8 cellular contexts compared by ENCODE assay signal in the genomic region with DNA sequence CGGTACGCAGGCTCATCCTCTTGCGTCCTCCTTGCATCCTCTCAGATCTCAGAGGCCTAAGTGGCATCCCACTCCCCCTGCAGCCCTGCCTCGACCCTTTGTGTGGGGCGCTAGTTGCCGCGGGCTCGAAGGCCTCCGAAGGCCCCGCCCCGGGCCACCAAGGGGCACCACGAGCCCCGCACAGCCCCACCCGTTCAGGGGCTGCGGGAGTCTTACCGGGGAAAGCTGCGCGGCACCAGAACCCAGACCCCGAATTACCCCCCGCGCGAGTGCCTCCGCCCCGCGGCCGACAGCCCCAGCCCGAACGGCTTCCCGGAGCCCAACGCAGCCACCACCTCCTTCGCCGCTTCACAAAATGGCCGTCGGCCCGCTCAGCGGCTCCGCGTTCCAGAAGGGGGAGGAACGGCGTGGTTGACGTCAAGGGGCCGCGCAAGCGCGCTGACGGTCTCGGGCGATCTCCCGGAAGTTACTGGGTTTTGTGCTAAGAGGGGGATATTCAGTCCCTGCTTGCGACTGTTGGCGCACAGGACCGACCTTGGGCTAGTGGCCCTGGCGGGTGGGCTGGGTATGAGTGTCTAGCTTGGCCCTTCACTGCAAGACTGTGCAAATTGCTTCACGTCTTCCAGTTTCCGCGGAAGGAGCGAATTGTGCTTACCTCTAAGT. TPM values are rescaled to one million over a fixed set of nuclear protein-coding genes. Genes with fewer than 3 reads are reported as not detected.
DNase-seq lines count a peak whose midpoint lies in the region; ATAC-seq and TF ChIP-seq lines count a peak whose summit lies in the region.

A gene (minus strand): TSS at position 357 of the 663 bp plus-strand sequence. CDS start 31,977 bp downstream, outside the sequence.
A gene with protein sequence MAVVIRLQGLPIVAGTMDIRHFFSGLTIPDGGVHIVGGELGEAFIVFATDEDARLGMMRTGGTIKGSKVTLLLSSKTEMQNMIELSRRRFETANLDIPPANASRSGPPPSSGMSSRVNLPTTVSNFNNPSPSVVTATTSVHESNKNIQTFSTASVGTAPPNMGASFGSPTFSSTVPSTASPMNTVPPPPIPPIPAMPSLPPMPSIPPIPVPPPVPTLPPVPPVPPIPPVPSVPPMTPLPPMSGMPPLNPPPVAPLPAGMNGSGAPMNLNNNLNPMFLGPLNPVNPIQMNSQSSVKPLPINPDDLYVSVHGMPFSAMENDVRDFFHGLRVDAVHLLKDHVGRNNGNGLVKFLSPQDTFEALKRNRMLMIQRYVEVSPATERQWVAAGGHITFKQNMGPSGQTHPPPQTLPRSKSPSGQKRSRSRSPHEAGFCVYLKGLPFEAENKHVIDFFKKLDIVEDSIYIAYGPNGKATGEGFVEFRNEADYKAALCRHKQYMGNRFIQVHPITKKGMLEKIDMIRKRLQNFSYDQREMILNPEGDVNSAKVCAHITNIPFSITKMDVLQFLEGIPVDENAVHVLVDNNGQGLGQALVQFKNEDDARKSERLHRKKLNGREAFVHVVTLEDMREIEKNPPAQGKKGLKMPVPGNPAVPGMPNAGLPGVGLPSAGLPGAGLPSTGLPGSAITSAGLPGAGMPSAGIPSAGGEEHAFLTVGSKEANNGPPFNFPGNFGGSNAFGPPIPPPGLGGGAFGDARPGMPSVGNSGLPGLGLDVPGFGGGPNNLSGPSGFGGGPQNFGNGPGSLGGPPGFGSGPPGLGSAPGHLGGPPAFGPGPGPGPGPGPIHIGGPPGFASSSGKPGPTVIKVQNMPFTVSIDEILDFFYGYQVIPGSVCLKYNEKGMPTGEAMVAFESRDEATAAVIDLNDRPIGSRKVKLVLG (minus strand): TSS at position 357 of the 663 bp plus-strand sequence. CDS start 9,578 bp downstream, outside the sequence.

- TF ChIP-seq CTCF in glutamatergic neuron (IDR thresholded peaks at IDR 0.05; ENCODE audit: partially characterized antibody, unreplicated experiment) (no peak), osteoblast (IDR thresholded peaks at IDR 0.05; ENCODE audit: extremely low read depth, low read depth, low read length) (no peak), testis (IDR thresholded peaks at IDR 0.05) (no peak)

- H3K27me3 Mint-ChIP-seq in activated naive CD8-positive, alpha-beta T cell: no peaks in the 10 kb centered on the region
- H3K27me3 Mint-ChIP-seq in glutamatergic neuron (ENCODE audit: unreplicated experiment): peaks cover 3% of the 10 kb centered on the region

- H2AFZ ChIP-seq in osteoblast (ENCODE audit: low read length): peak within 1 kb of the TSS; percentile 91

- H3K9me3 Mint-ChIP-seq in activated naive CD8-positive, alpha-beta T cell (ENCODE audit: low read depth): no peaks in the 10 kb centered on the region
- H3K9me3 Mint-ChIP-seq in glutamatergic neuron (ENCODE audit: unreplicated experiment): no peaks in the 10 kb centered on the region

- peak; percentile 88 for TF ChIP-seq POLR2A in testis (IDR thresholded peaks at IDR 0.05)

- H3K79me2 ChIP-seq in osteoblast (ENCODE audit: insufficient read depth, low read length): peaks cover 54% of the 10 kb centered on the region

- WGBS in testis, 2 donors: 0 to 1% methylated on average over 21 to 27 of the region's 57 CpGs

- H3K4me3 ChIP-seq in GM08714 (ENCODE audit: low read length) (peak within 1 kb of the TSS; percentile 80), osteoblast (ENCODE audit: insufficient read depth, low read length) (peak within 1 kb of the TSS; percentile 99), testis (peak within 1 kb of the TSS; percentile 96 to 97)

- peaks cover 13% of the 10 kb centered on the region for H3K36me3 Mint-ChIP-seq in activated naive CD8-positive, alpha-beta T cell
- no peaks in the 10 kb centered on the region for H3K36me3 Mint-ChIP-seq in glutamatergic neuron (ENCODE audit: unreplicated experiment)

- H3K4me3 Mint-ChIP-seq in activated naive CD8-positive, alpha-beta T cell: peak within 1 kb of the TSS; percentile 96
- peak within 1 kb of the TSS; percentile 86 for H3K4me3 Mint-ChIP-seq in glutamatergic neuron (ENCODE audit: unreplicated experiment)

- intact Hi-C loops in testis (cut with DNase I; ENCODE audit: low total_unique reads): no loop called here

- H3K27ac ChIP-seq in osteoblast (ENCODE audit: low read depth, low read length) (peak within 1 kb of the TSS; percentile 98), testis (peak within 1 kb of the TSS; percentile 97 to 99)

- H3K27me3 ChIP-seq in osteoblast (ENCODE audit: insufficient read depth, low read length) (no peaks in the 10 kb centered on the region), testis (no peaks in the 10 kb centered on the region)

- H3K9me3 ChIP-seq in osteoblast (ENCODE audit: low read depth, low read length) (no peaks in the 10 kb centered on the region), testis (no peaks in the 10 kb centered on the region)

- H3K4me1 ChIP-seq in osteoblast (ENCODE audit: insufficient read depth, low read length) (peaks cover 28% of the 10 kb centered on the region), testis (peaks cover 16% of the 10 kb centered on the region)

- DNase-seq in NCI-H1105 treated with DMSO at 0.1 percent for 48 hours (lab: John Stamatoyannopoulos, UW) (peak; percentile 93), SKM-1 treated with dmso at 0.1 percent for 144 hours (lab: John Stamatoyannopoulos, UW; ENCODE audit: unreplicated experiment) (peak; percentile 91), glutamatergic neuron (peak; percentile 94), osteoblast (ENCODE audit: insufficient read length, low spot score, missing footprints) (peak; percentile 99), testis (peak; percentile 92)

- peaks cover 38% of the 10 kb centered on the region for H3K4me1 Mint-ChIP-seq in activated naive CD8-positive, alpha-beta T cell (ENCODE audit: low read depth)
- H3K4me1 Mint-ChIP-seq in glutamatergic neuron (ENCODE audit: low read depth, unreplicated experiment): peaks cover 23% of the 10 kb centered on the region

- peak; percentile 72 for ATAC-seq in HG02610 (IDR thresholded peaks at IDR 0.05; ENCODE audit: unreplicated experiment)

- peak within 1 kb of the TSS; percentile 100 for H3K27ac Mint-ChIP-seq in activated naive CD8-positive, alpha-beta T cell
- peak within 1 kb of the TSS; percentile 99 for H3K27ac Mint-ChIP-seq in glutamatergic neuron (ENCODE audit: unreplicated experiment)

- H3K36me3 ChIP-seq in osteoblast (ENCODE audit: insufficient read depth, low read length): peaks cover 15% of the 10 kb centered on the region
- no peaks in the 10 kb centered on the region for H3K36me3 ChIP-seq in testis (ENCODE audit: low read depth, missing control alignments)

- peaks cover 46% of the 10 kb centered on the region for H4K20me1 ChIP-seq in osteoblast (ENCODE audit: insufficient read depth, low read length)

- H3K4me2 ChIP-seq in osteoblast (ENCODE audit: insufficient read depth, low read length): peak within 1 kb of the TSS; percentile 100

RNA-seq across cellular contexts. Expression of the first gene that starts in this region (rescaled TPM):
- total RNA-seq in glutamatergic neuron (ENCODE audit: unreplicated experiment): 327 TPM
- total RNA-seq in osteoblast: 165 and 166 TPM in 2 replicates
- 100 to 1,000 TPM in 1 of 2 donors, 10 to 100 TPM in 1; 60.6 to 103 TPM for total RNA-seq in testis
- 105 TPM for polyA plus RNA-seq in testis (ENCODE audit: insufficient read depth, low read depth, low replicate concordance)

RNA-seq across cellular contexts. Expression of the second gene that starts in this region (rescaled TPM):
- total RNA-seq in glutamatergic neuron (ENCODE audit: unreplicated experiment): 147 TPM
- 57.8 and 62.6 TPM in 2 replicates for total RNA-seq in osteoblast
- 10 to 100 TPM; 40.8 to 46.3 TPM for total RNA-seq in testis
- 54.9 TPM for polyA plus RNA-seq in testis (ENCODE audit: insufficient read depth, low read depth, low replicate concordance)

Comparison
In these comparisons a context has a peak if more than half of its experiments do, and no peak if none do; other contexts are left out.
1. Peak in every context shown above with its lines: DNase-seq, ATAC-seq, H3K4me3 ChIP-seq and H3K27ac ChIP-seq.